Comparison of ENCODE assay signal across 1 cellular context in the genomic region with DNA sequence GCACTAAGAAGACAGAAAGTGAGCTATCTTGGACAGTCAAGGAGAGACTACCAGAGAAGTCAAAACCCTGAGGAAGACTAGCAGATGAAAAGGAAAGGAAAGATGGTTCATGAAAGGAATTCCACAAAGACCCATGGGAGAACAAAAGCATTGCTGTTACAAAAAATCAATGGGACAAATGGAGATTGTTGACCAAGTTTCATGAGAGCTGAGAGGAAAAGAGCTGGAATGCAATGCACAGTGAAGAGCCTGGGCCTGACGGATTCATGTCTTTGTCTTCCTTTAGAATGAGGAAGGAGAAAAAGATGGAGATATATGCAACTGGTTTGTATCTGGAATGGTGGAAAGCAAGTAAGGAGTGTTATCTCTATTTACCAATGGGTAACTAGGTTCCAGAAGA.
A peak's percentile ranks its signal among the peaks of the same experiment; 100 is the strongest.
TF ChIP-seq lines count a peak whose summit lies in the region.

No MANE protein-coding gene starts in this region.

TF ChIP-seq in HepG2, 621 proteins besides CTCF, POLR2A, EP300 and RAD21:
- TF ChIP-seq ZBTB10 (CRISPR knock-in tag; IDR thresholded peaks at IDR 0.05; ENCODE audit: borderline replicate concordance): no peak
- no peak for TF ChIP-seq ZNF547 (CRISPR knock-in tag; IDR thresholded peaks at IDR 0.05)
- no peak for TF ChIP-seq RARG (CRISPR knock-in tag; IDR thresholded peaks at IDR 0.05; ENCODE audit: low read depth)
- peak; percentile 29 for TF ChIP-seq TEAD3 (CRISPR knock-in tag; optimal IDR thresholded peaks at IDR 0.05; ENCODE audit: borderline replicate concordance)
- 0 out of 2 replicates have a peak, but pooled peaks have one; percentile 17 for TF ChIP-seq ONECUT2 (CRISPR knock-in tag; IDR thresholded peaks at IDR 0.05)
- no peak for TF ChIP-seq ZNF639 (CRISPR knock-in tag; conservative IDR thresholded peaks at IDR 0.05)
- no peak for TF ChIP-seq ZNF713 (CRISPR knock-in tag; IDR thresholded peaks at IDR 0.05)
- no peak for TF ChIP-seq THAP9 (CRISPR knock-in tag; IDR thresholded peaks at IDR 0.05; ENCODE audit: borderline replicate concordance)
- no peak for TF ChIP-seq FOSL1 (CRISPR knock-in tag; IDR thresholded peaks at IDR 0.05; ENCODE audit: borderline replicate concordance)
- no peak for TF ChIP-seq POGZ (CRISPR knock-in tag; IDR thresholded peaks at IDR 0.05)
- TF ChIP-seq SNAPC4 (CRISPR knock-in tag; IDR thresholded peaks at IDR 0.05): no peak
- no peak for TF ChIP-seq HDAC1 (CRISPR knock-in tag; IDR thresholded peaks at IDR 0.05)
- TF ChIP-seq ZNF460 (CRISPR knock-in tag; IDR thresholded peaks at IDR 0.05; ENCODE audit: borderline replicate concordance): no peak
- TF ChIP-seq SOX13 (IDR thresholded peaks at IDR 0.05): no peak
- peak in 1 of 2 experiments; percentile 57; a peak in 2 of 4 replicates for TF ChIP-seq SOX13 (CRISPR knock-in tag; conservative IDR thresholded peaks at IDR 0.05 in 1 of 2, IDR thresholded peaks at IDR 0.05 in 1 of 2)
- TF ChIP-seq ZBTB26 (CRISPR knock-in tag; IDR thresholded peaks at IDR 0.05; ENCODE audit: borderline replicate concordance): no peak
- TF ChIP-seq MED8 (CRISPR knock-in tag; IDR thresholded peaks at IDR 0.05; ENCODE audit: insufficient replicate concordance): no peak
- TF ChIP-seq ZNF841 (CRISPR knock-in tag; IDR thresholded peaks at IDR 0.05; ENCODE audit: borderline replicate concordance): no peak
- TF ChIP-seq ZNF644 (CRISPR knock-in tag; IDR thresholded peaks at IDR 0.05; ENCODE audit: low read depth): no peak
TF ChIP-seq in HepG2: peak in this region for 3.
